ENCODE assay signal across 20 cellular contexts in genomic region chr11:129190087-129190486, GRCh38. TPM values are rescaled to one million over a fixed set of nuclear protein-coding genes. Genes with fewer than 3 reads are reported as not detected.
DNase-seq lines count a peak whose midpoint lies in the region; ATAC-seq and TF ChIP-seq lines count a peak whose summit lies in the region.
"Had no signal": no experiment of that assay in that cellular context is flagged by ENCODE, and none has a peak within 500 bp of the region (broad histone marks: within the 10 kb centered on the region; RNA-seq: fewer than 3 reads in every experiment).

No MANE protein-coding gene starts in this region.

- H3K4me1 ChIP-seq in breast epithelium (peaks cover 0 to 26% of the 10 kb centered on the region in 2 donors), mesenchymal stem cell (ENCODE audit: control insufficient read depth, insufficient read depth, low read depth, low read length) (peaks cover 1% of the 10 kb centered on the region)
- H3K4me1 ChIP-seq: right atrium auricular region had no signal

- H2BK5ac ChIP-seq in mesenchymal stem cell (ENCODE audit: low read depth, low read length, poor library complexity, severe bottlenecking), result no peak overlapping the region

- H2BK15ac ChIP-seq in mesenchymal stem cell (ENCODE audit: low read depth, poor library complexity, severe bottlenecking), result no peak overlapping the region

- no peaks in the 10 kb centered on the region for H3K27me3 Mint-ChIP-seq in effector memory CD8-positive, alpha-beta T cell
- H3K27me3 Mint-ChIP-seq: activated naive CD8-positive, alpha-beta T cell treated with anti-CD3 and anti-CD28 coated beads, Interleukin-2, amount 10 ng/mL, durations not matched to agents 7 days and 5 days; stimulated activated naive B cell treated with anti-CD40 and anti-IgM and Interleukin-4, amounts not matched to agents 10 μg/mL and 1 μg/mL and 100 μg/mL, for 72 hours had no signal

- H4K8ac ChIP-seq in mesenchymal stem cell (ENCODE audit: low read length), result peak overlapping the region; percentile 8

- H3K18ac ChIP-seq in mesenchymal stem cell (ENCODE audit: low read depth in 1 of 2, low read length in 2 of 2), result no peak overlapping the region

- 90% methylated on average over 3 of the region's 4 CpGs for WGBS in mesenchymal stem cell

- H3K9me3 ChIP-seq in breast epithelium, result peaks cover 0 to 6% of the 10 kb centered on the region in 2 donors
- H3K9me3 ChIP-seq in mesenchymal stem cell (ENCODE audit: control insufficient read depth, low read length), result no peaks in the 10 kb centered on the region
- H3K9me3 ChIP-seq: right atrium auricular region had no signal

- TF ChIP-seq POLR2A in breast epithelium (IDR thresholded peaks at IDR 0.05), result no peak

- peaks cover 0 to 3% of the 10 kb centered on the region in 2 donors for H3K9me3 Mint-ChIP-seq in effector memory CD8-positive, alpha-beta T cell

- H3K4me3 Mint-ChIP-seq in effector memory CD8-positive, alpha-beta T cell, result no peak overlapping the region
- H3K4me3 Mint-ChIP-seq: activated naive CD8-positive, alpha-beta T cell treated with anti-CD3 and anti-CD28 coated beads, Interleukin-2, amount 10 ng/mL, durations not matched to agents 7 days and 5 days; H9; stimulated activated naive B cell treated with anti-CD40 and anti-IgM and Interleukin-4, amounts not matched to agents 10 μg/mL and 1 μg/mL and 100 μg/mL, for 72 hours had no signal

- DNase-seq in MV-4-11 (lab: John Stamatoyannopoulos, UW) (peak; percentile 2), breast epithelium (ENCODE audit: low spot score in 2 of 2) (no peak), mesenchymal stem cell (no peak), SW 1271 (lab: John Stamatoyannopoulos, UW) (no peak)
- DNase-seq in effector memory CD8-positive, alpha-beta T cell, result no peak
- DNase-seq: activated naive CD8-positive, alpha-beta T cell treated with anti-CD3 and anti-CD28 coated beads, Interleukin-2, amount 10 ng/mL, durations not matched to agents 7 days and 5 days; cortex of kidney; H9; islet precursor cell; MM.1S; NCI-H510A treated with DMSO at 0.1 percent for 48 hours; SHP77 treated with DMSO at 0.1 percent for 48 hours; stimulated activated CD4-positive, alpha-beta T cell treated with anti-CD3 and anti-CD28 coated beads, Interleukin-4, amount 100 ng/mL, for 4 hours; stimulated activated naive B cell treated with anti-CD40 and anti-IgM and Interleukin-4, amounts not matched to agents 10 μg/mL and 1 μg/mL and 100 μg/mL, for 72 hours; WERI-Rb-1 had no signal

- no peaks in the 10 kb centered on the region for H3K36me3 ChIP-seq in breast epithelium
- H3K36me3 ChIP-seq in mesenchymal stem cell (ENCODE audit: control insufficient read depth in 1 of 2, insufficient read depth in 2 of 2, low read depth in 1 of 2, low read length in 2 of 2), result no peaks in the 10 kb centered on the region
- H3K36me3 ChIP-seq: BLaER1, right atrium auricular region, WERI-Rb-1 had no signal

- no peak overlapping the region for H4K91ac ChIP-seq in mesenchymal stem cell (ENCODE audit: low read length)

- no peak overlapping the region for H2AFZ ChIP-seq in mesenchymal stem cell (ENCODE audit: low read depth, low read length)

- H3K4me3 ChIP-seq in breast epithelium (no peak overlapping the region), mesenchymal stem cell (ENCODE audit: insufficient read depth in 1 of 2, low read depth in 1 of 2, low read length in 2 of 2) (no peak overlapping the region)
- H3K4me3 ChIP-seq: BLaER1, right atrium auricular region had no signal

- H3K27me3 ChIP-seq in breast epithelium (no peaks in the 10 kb centered on the region), mesenchymal stem cell (ENCODE audit: control insufficient read depth in 1 of 2, insufficient read depth in 1 of 2, low read length in 2 of 2) (no peaks in the 10 kb centered on the region)
- H3K27me3 ChIP-seq: BLaER1, right atrium auricular region had no signal

- H3K27ac ChIP-seq in C4-2B (peak overlapping the region; percentile 54), breast epithelium (peak overlapping the region; percentile 45 to 68), mesenchymal stem cell (ENCODE audit: low read length, poor library complexity, severe bottlenecking) (no peak overlapping the region)
- H3K27ac ChIP-seq: BLaER1, right atrium auricular region, WERI-Rb-1 had no signal

- H3K4me2 ChIP-seq in mesenchymal stem cell (ENCODE audit: low read length, poor library complexity, severe bottlenecking), result no peak overlapping the region
- H3K4me2 ChIP-seq: BLaER1 had no signal

- no peak for ATAC-seq in effector memory CD8-positive, alpha-beta T cell (replicated peaks)
- ATAC-seq in GM18517 (IDR thresholded peaks at IDR 0.05; ENCODE audit: unreplicated experiment) (no peak), HG03175 (IDR thresholded peaks at IDR 0.05; ENCODE audit: unreplicated experiment) (no peak)
- ATAC-seq: stimulated activated naive B cell treated with anti-CD40 and anti-IgM and Interleukin-4, amounts not matched to agents 10 μg/mL and 1 μg/mL and 100 μg/mL, for 72 hours had no signal

- no peak overlapping the region for H3K27ac Mint-ChIP-seq in effector memory CD8-positive, alpha-beta T cell
- H3K27ac Mint-ChIP-seq: activated naive CD8-positive, alpha-beta T cell treated with anti-CD3 and anti-CD28 coated beads, Interleukin-2, amount 10 ng/mL, durations not matched to agents 7 days and 5 days; stimulated activated naive B cell treated with anti-CD40 and anti-IgM and Interleukin-4, amounts not matched to agents 10 μg/mL and 1 μg/mL and 100 μg/mL, for 72 hours had no signal

- TF ChIP-seq CTCF in C4-2B (conservative IDR thresholded peaks at IDR 0.05), result no peak
- TF ChIP-seq CTCF in breast epithelium (IDR thresholded peaks at IDR 0.05), result no peak

- H3K4me1 Mint-ChIP-seq in effector memory CD8-positive, alpha-beta T cell (ENCODE audit: low read depth in 2 of 2), result no peaks in the 10 kb centered on the region
- H3K4me1 Mint-ChIP-seq: activated naive CD8-positive, alpha-beta T cell treated with anti-CD3 and anti-CD28 coated beads, Interleukin-2, amount 10 ng/mL, durations not matched to agents 7 days and 5 days; stimulated activated naive B cell treated with anti-CD40 and anti-IgM and Interleukin-4, amounts not matched to agents 10 μg/mL and 1 μg/mL and 100 μg/mL, for 72 hours had no signal

- no peak overlapping the region for H3K9ac ChIP-seq in mesenchymal stem cell (ENCODE audit: low read length)
- H3K9ac ChIP-seq: BLaER1 had no signal

- H2AK5ac ChIP-seq in mesenchymal stem cell (ENCODE audit: low read length, severe bottlenecking), result no peak overlapping the region

- H3K79me1 ChIP-seq in mesenchymal stem cell (replicated peaks; ENCODE audit: low read length, poor library complexity, severe bottlenecking), result peaks cover 15% of the 10 kb centered on the region

- H3K23ac ChIP-seq in mesenchymal stem cell (ENCODE audit: low read length in 2 of 2), result no peak overlapping the region

- H3K14ac ChIP-seq in mesenchymal stem cell (ENCODE audit: low read length in 2 of 2), result no peak overlapping the region

- H3K36me3 Mint-ChIP-seq in effector memory CD8-positive, alpha-beta T cell (ENCODE audit: insufficient read depth), result no peaks in the 10 kb centered on the region

- intact Hi-C loops in breast epithelium (cut with DNase I; ENCODE audit: low total_unique reads), result no loop called here

- no peak overlapping the region for H3K4ac ChIP-seq in mesenchymal stem cell (ENCODE audit: low read depth in 1 of 2, low read length in 2 of 2)

- H2BK120ac ChIP-seq in mesenchymal stem cell (ENCODE audit: low read depth, low read length), result no peak overlapping the region

- no peak overlapping the region for H2BK12ac ChIP-seq in mesenchymal stem cell (ENCODE audit: low read length in 2 of 2)

RNA-seq across cellular contexts. Expression of gene ARHGAP32, which starts 2.0 kb away (rescaled TPM):
- total RNA-seq in breast epithelium, result 10 to 100 TPM; 19.8 to 56.6 (median 37.4) TPM
- polyA plus RNA-seq in mesenchymal stem cell (2013, experiment 1 of 2), result 2.9 TPM
- polyA plus RNA-seq in mesenchymal stem cell (2013, experiment 2 of 2), result 2.7 TPM
